Comparison of ENCODE assay signal across 25 cellular contexts in genomic region chr5:156471893-156472292, GRCh38.
"Had no signal": no experiment of that assay in that cellular context is flagged by ENCODE, and none has a peak within 500 bp of the region (broad histone marks: within the 10 kb centered on the region; RNA-seq: fewer than 3 reads in every experiment).

No MANE protein-coding gene starts in this region.

- H3K4me1 Mint-ChIP-seq: naive thymus-derived CD4-positive, alpha-beta T cell had no signal

- ATAC-seq: effector memory CD8-positive, alpha-beta T cell; left lung; naive thymus-derived CD4-positive, alpha-beta T cell; sciatic nerve had no signal

- FAIRE-seq: endometrium had no signal

- H3K4me1 ChIP-seq: left lung, prostate gland had no signal

- H3K27ac ChIP-seq: left lung, neural progenitor cell, prostate gland, right atrium auricular region, testis, tibial artery had no signal

- H3K36me3 ChIP-seq: left lung, neural progenitor cell, prostate gland, right atrium auricular region, tibial artery had no signal

- H3K4me2 ChIP-seq: neural progenitor cell, smooth muscle cell had no signal

- H3K4me3 Mint-ChIP-seq: effector memory CD8-positive, alpha-beta T cell; naive thymus-derived CD4-positive, alpha-beta T cell; nephron; neural progenitor cell; type B pancreatic cell had no signal

- H3K27ac Mint-ChIP-seq: effector memory CD8-positive, alpha-beta T cell; naive thymus-derived CD4-positive, alpha-beta T cell; neural progenitor cell; type B pancreatic cell had no signal

- H3K4me3 ChIP-seq: left lung, neural progenitor cell, prostate gland, right atrium auricular region, smooth muscle cell, testis, tibial artery had no signal

- DNase-seq: cortex of kidney; effector memory CD8-positive, alpha-beta T cell; erythroblast; head of caudate nucleus; kidney; left lung; mesendoderm; midbrain; naive thymus-derived CD4-positive, alpha-beta T cell; stimulated activated CD4-positive, alpha-beta T cell treated with anti-CD3 and anti-CD28 coated beads, Interleukin-12 subunit alpha, Interleukin-12 subunit beta, amount 100 ng/mL, for 4 hours; stimulated activated CD4-positive, alpha-beta T cell treated with anti-CD3 and anti-CD28 coated beads, Interleukin-1b, Interleukin-23, amount 100 ng/mL, for 48 hours; stimulated activated CD4-positive, alpha-beta T cell treated with anti-CD3 and anti-CD28 coated beads, Interleukin-4, amount 100 ng/mL, for 1 hour; stimulated activated CD8-positive, alpha-beta memory T cell treated with anti-CD3 and anti-CD28 coated beads, Interleukin-4, amount 100 ng/mL, for 48 hours; stimulated activated naive CD4-positive, alpha-beta T cell; substantia nigra; testis; tibial artery had no signal

- H3K9me3 ChIP-seq: left lung, prostate gland, right atrium auricular region, testis, tibial artery had no signal

- H3K27me3 Mint-ChIP-seq: type B pancreatic cell had no signal

- H2AFZ ChIP-seq: neural progenitor cell had no signal

- H3K36me3 Mint-ChIP-seq: naive thymus-derived CD4-positive, alpha-beta T cell; neural progenitor cell; type B pancreatic cell had no signal

- H3K27me3 ChIP-seq: left lung, neural progenitor cell, right atrium auricular region, testis, tibial artery had no signal

- H3K9me3 Mint-ChIP-seq: effector memory CD8-positive, alpha-beta T cell; nephron; neural progenitor cell; type B pancreatic cell had no signal
